ENCODE assay signal across 19 cellular contexts in genomic region chr2:191544511-191545062, GRCh38.
"Had no signal": no experiment of that assay in that cellular context is flagged by ENCODE, and none has a peak within 500 bp of the region (broad histone marks: within the 10 kb centered on the region; RNA-seq: fewer than 3 reads in every experiment).

No MANE protein-coding gene starts in this region.

- H3K4me1 Mint-ChIP-seq: activated CD8-positive, alpha-beta memory T cell treated with anti-CD3 and anti-CD28 coated beads, Interleukin-2, amount 10 ng/mL, durations not matched to agents 7 days and 5 days; memory B cell; naive thymus-derived CD8-positive, alpha-beta T cell had no signal

- H3K4me3 ChIP-seq: adrenal gland, colonic mucosa, left ventricle myocardium inferior, stomach, testis, upper lobe of right lung had no signal

- H3K79me2 ChIP-seq: parathyroid adenoma had no signal

- H3K9me3 Mint-ChIP-seq: activated T-cell treated with anti-CD3 and anti-CD28 coated beads, Interleukin-2, amount 50 U/mL, for 24 hours had no signal

- H3K9ac ChIP-seq: parathyroid adenoma had no signal

- H3K27ac Mint-ChIP-seq: activated CD8-positive, alpha-beta memory T cell treated with anti-CD3 and anti-CD28 coated beads, Interleukin-2, amount 10 ng/mL, durations not matched to agents 7 days and 5 days; activated T-cell treated with anti-CD3 and anti-CD28 coated beads, Interleukin-2, amount 50 U/mL, for 24 hours; memory B cell; naive thymus-derived CD8-positive, alpha-beta T cell had no signal

- ATAC-seq: activated CD8-positive, alpha-beta memory T cell treated with anti-CD3 and anti-CD28 coated beads, Interleukin-2, amount 10 ng/mL, durations not matched to agents 7 days and 5 days; naive thymus-derived CD8-positive, alpha-beta T cell; upper lobe of right lung had no signal

- DNase-seq: activated CD4-positive, alpha-beta T cell treated with anti-CD3 and anti-CD28 coated beads, Interleukin-2, amount 50 U/mL, for 48 hours; activated CD4-positive, CD25-positive, alpha-beta regulatory T cell treated with anti-CD3 and anti-CD28 coated beads, Interleukin-2, amount 50 U/mL, for 72 hours; activated CD8-positive, alpha-beta memory T cell treated with anti-CD3 and anti-CD28 coated beads, Interleukin-2, amount 10 ng/mL, durations not matched to agents 7 days and 5 days; activated naive CD4-positive, alpha-beta T cell treated with anti-CD3 and anti-CD28 coated beads, Interleukin-2, amount 50 U/mL, for 16 hours; activated T-cell treated with anti-CD3 and anti-CD28 coated beads, Interleukin-2, amount 50 U/mL, for 24 hours; adrenal gland; colonic mucosa; foreskin fibroblast; glutamatergic neuron; left ventricle myocardium inferior; naive thymus-derived CD8-positive, alpha-beta T cell; stimulated activated CD4-positive, alpha-beta T cell treated with anti-CD3 and anti-CD28 coated beads, Interleukin-12 subunit alpha, Interleukin-12 subunit beta, amount 100 ng/mL, for 4 hours; stimulated activated CD4-positive, alpha-beta T cell treated with anti-CD3 and anti-CD28 coated beads, Interleukin-2, amount 100 ng/mL, for 24 hours; stomach; testis; upper lobe of right lung had no signal

- H3K4me3 Mint-ChIP-seq: activated CD8-positive, alpha-beta memory T cell treated with anti-CD3 and anti-CD28 coated beads, Interleukin-2, amount 10 ng/mL, durations not matched to agents 7 days and 5 days; activated T-cell treated with anti-CD3 and anti-CD28 coated beads, Interleukin-2, amount 50 U/mL, for 24 hours; memory B cell; naive thymus-derived CD8-positive, alpha-beta T cell had no signal

- H2AFZ ChIP-seq: parathyroid adenoma had no signal

- H3K27me3 ChIP-seq: adrenal gland, colonic mucosa, neutrophil, stomach, testis, upper lobe of right lung had no signal

- H3K36me3 Mint-ChIP-seq: activated CD8-positive, alpha-beta memory T cell treated with anti-CD3 and anti-CD28 coated beads, Interleukin-2, amount 10 ng/mL, durations not matched to agents 7 days and 5 days; memory B cell had no signal

- H3K4me1 ChIP-seq: adrenal gland, colonic mucosa, left ventricle myocardium inferior, parathyroid adenoma, stomach, testis, upper lobe of right lung had no signal

- H3K36me3 ChIP-seq: adrenal gland, colonic mucosa, left ventricle myocardium inferior, neutrophil, stomach, upper lobe of right lung had no signal

- H3K9me3 ChIP-seq: adrenal gland, colonic mucosa, neutrophil, stomach, testis had no signal

- H3K27ac ChIP-seq: adrenal gland, colonic mucosa, left ventricle myocardium inferior, neutrophil, parathyroid adenoma, stomach, testis, upper lobe of right lung had no signal
